ENCODE assay signal across 13 cellular contexts in the genomic region with DNA sequence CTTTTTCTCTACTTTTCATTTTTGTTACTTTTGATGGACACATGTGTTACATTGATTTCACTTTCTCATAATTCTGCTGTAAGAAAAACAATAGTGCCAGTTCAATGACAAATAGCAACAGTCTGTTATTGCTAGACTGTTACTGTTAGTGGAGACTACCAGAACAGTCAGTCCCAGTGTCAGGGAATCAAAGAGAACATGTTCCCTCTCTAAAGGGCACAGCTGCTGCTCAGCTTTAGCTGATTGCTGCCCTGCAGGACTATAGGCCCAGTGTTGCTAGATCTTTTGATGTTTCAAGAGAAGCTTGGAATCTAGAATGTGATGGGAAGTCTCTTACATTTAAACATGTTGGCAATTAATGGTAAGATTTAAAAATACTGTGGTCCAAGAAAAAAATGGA. TPM values are rescaled to one million over a fixed set of nuclear protein-coding genes. Genes with fewer than 3 reads are reported as not detected.
A peak's percentile ranks its signal among the peaks of the same experiment; 100 is the strongest.
DNase-seq lines count a peak whose midpoint lies in the region; ATAC-seq and TF ChIP-seq lines count a peak whose summit lies in the region.
"Had no signal": no experiment of that assay in that cellular context is flagged by ENCODE, and none has a peak within 500 bp of the region (broad histone marks: within the 10 kb centered on the region; RNA-seq: fewer than 3 reads in every experiment).

No MANE protein-coding gene starts in this region.

- H3K4me2 ChIP-seq in osteoblast (ENCODE audit: insufficient read depth, low read length), result no peak overlapping the region

- H3K9me3 ChIP-seq in CD8-positive, alpha-beta T cell (ENCODE audit: low read length), result no peaks in the 10 kb centered on the region
- H3K9me3 ChIP-seq in osteoblast (ENCODE audit: low read depth, low read length), result no peaks in the 10 kb centered on the region

- no peaks in the 10 kb centered on the region for H3K9me3 Mint-ChIP-seq in CD8-positive, alpha-beta T cell
- H3K9me3 Mint-ChIP-seq in IgD-negative memory B cell, result peaks cover 0 to 2% (median 0%) of the 10 kb centered on the region in 3 donors
- H3K9me3 Mint-ChIP-seq: HFFc6 had no signal

- H2AFZ ChIP-seq in osteoblast (ENCODE audit: low read length), result peak overlapping the region; percentile 41
- H2AFZ ChIP-seq: parathyroid adenoma had no signal

- no peaks in the 10 kb centered on the region for H4K20me1 ChIP-seq in osteoblast (ENCODE audit: insufficient read depth, low read length)

- H3K27ac Mint-ChIP-seq in CD8-positive, alpha-beta T cell, result peak overlapping the region; percentile 97
- peak overlapping the region; percentile 91 to 100 (median 92) for H3K27ac Mint-ChIP-seq in IgD-negative memory B cell
- H3K27ac Mint-ChIP-seq: HFFc6 had no signal

- intact Hi-C loops in CD8-positive, alpha-beta T cell (cut with DNase I, micrococcal nuclease), result no loop called here

- peak overlapping the region; percentile 90 for H3K4me3 Mint-ChIP-seq in CD8-positive, alpha-beta T cell
- H3K4me3 Mint-ChIP-seq in IgD-negative memory B cell, result peak overlapping the region; percentile 87 to 97 (median 93)
- H3K4me3 Mint-ChIP-seq: HFFc6 had no signal

- peaks cover 55% of the 10 kb centered on the region for H3K4me1 ChIP-seq in CD8-positive, alpha-beta T cell (ENCODE audit: insufficient read depth, low read length)
- H3K4me1 ChIP-seq in osteoblast (ENCODE audit: insufficient read depth, low read length), result peaks cover 29% of the 10 kb centered on the region
- H3K4me1 ChIP-seq: parathyroid adenoma had no signal

- no peaks in the 10 kb centered on the region for H3K36me3 ChIP-seq in CD8-positive, alpha-beta T cell (ENCODE audit: insufficient read depth, low read length)
- H3K36me3 ChIP-seq in osteoblast (ENCODE audit: insufficient read depth, low read length), result no peaks in the 10 kb centered on the region

- H3K4me3 ChIP-seq in CD8-positive, alpha-beta T cell (ENCODE audit: low read depth, low read length), result no peak overlapping the region
- H3K4me3 ChIP-seq in coronary artery (no peak overlapping the region), osteoblast (ENCODE audit: insufficient read depth, low read length) (no peak overlapping the region)

- no peak for ATAC-seq in CD8-positive, alpha-beta T cell
- ATAC-seq in GM19463 (IDR thresholded peaks at IDR 0.05; ENCODE audit: unreplicated experiment), result no peak

- H3K27me3 ChIP-seq in CD8-positive, alpha-beta T cell (ENCODE audit: insufficient read depth, low read length), result no peaks in the 10 kb centered on the region
- no peaks in the 10 kb centered on the region for H3K27me3 ChIP-seq in osteoblast (ENCODE audit: insufficient read depth, low read length)

- H3K27ac ChIP-seq in CD8-positive, alpha-beta T cell (ENCODE audit: low read depth, low read length), result no peak overlapping the region
- H3K27ac ChIP-seq in coronary artery (peak overlapping the region; percentile 17 to 50), osteoblast (ENCODE audit: low read depth, low read length) (no peak overlapping the region)
- H3K27ac ChIP-seq: HL-60, parathyroid adenoma had no signal

- no peak for TF ChIP-seq CTCF in CD8-positive, alpha-beta T cell (IDR thresholded peaks at IDR 0.05)
- TF ChIP-seq CTCF in coronary artery (IDR thresholded peaks at IDR 0.05), result no peak
- no peak for TF ChIP-seq CTCF in osteoblast (IDR thresholded peaks at IDR 0.05; ENCODE audit: extremely low read depth, low read depth, low read length)

- CTCF ChIA-PET in CD8-positive, alpha-beta T cell (lab: Charles Lee), result interaction anchor here (2.2 to 17.7 kb wide), 2 partner anchors 21 to 27 kb away, joined by 9 to 384 read pairs; no protein-coding TSS in a partner anchor

- peaks cover 73% of the 10 kb centered on the region for H3K4me1 Mint-ChIP-seq in CD8-positive, alpha-beta T cell (ENCODE audit: low read depth)
- peaks cover 24 to 42% (median 35%) of the 10 kb centered on the region in 3 donors for H3K4me1 Mint-ChIP-seq in IgD-negative memory B cell

- no peaks in the 10 kb centered on the region for H3K27me3 Mint-ChIP-seq in CD8-positive, alpha-beta T cell (ENCODE audit: low read depth)
- H3K27me3 Mint-ChIP-seq in IgD-negative memory B cell, result no peaks in the 10 kb centered on the region

- POLR2A ChIA-PET in CD8-positive, alpha-beta T cell (lab: Charles Lee), result interaction anchor here (0.9 to 2.3 kb wide), 2 partner anchors 21 to 27 kb away, joined by 3 to 8 read pairs; no protein-coding TSS in a partner anchor

- H3K79me2 ChIP-seq in osteoblast (ENCODE audit: insufficient read depth, low read length), result no peaks in the 10 kb centered on the region
- H3K79me2 ChIP-seq: parathyroid adenoma had no signal

- H3K36me3 Mint-ChIP-seq in CD8-positive, alpha-beta T cell, result peaks cover 55% of the 10 kb centered on the region
- peaks cover 8% of the 10 kb centered on the region for H3K36me3 Mint-ChIP-seq in IgD-negative memory B cell

- no peak for DNase-seq in CD8-positive, alpha-beta T cell
- DNase-seq in coronary artery (ENCODE audit: low spot score) (no peak), osteoblast (ENCODE audit: insufficient read length, low spot score, missing footprints) (no peak), DMS53 treated with DMSO at 0.1 percent for 48 hours (lab: John Stamatoyannopoulos, UW; ENCODE audit: unreplicated experiment) (no peak), UCSD-AML1 (lab: John Stamatoyannopoulos, UW; ENCODE audit: unreplicated experiment) (no peak)
- DNase-seq in stimulated activated CD4-positive, alpha-beta T cell treated with anti-CD3 and anti-CD28 coated beads, Interleukin-2, amount 100 ng/mL, for 24 hours, result no peak
- DNase-seq: DMS153, HFFc6, SIG-M5 had no signal

RNA-seq across cellular contexts. Expression of a gene that starts 3.4 kb away (rescaled TPM):
- total RNA-seq in CD8-positive, alpha-beta T cell, result 10 to 100 TPM; 88.0 to 90.4 TPM
- polyA plus RNA-seq in IgD-negative memory B cell, result 158 TPM
- 1.2 and 1.8 TPM in 2 replicates for total RNA-seq in osteoblast

RNA-seq across cellular contexts. Expression of a gene that starts 26.3 kb away (rescaled TPM):
- total RNA-seq in CD8-positive, alpha-beta T cell, result 100 to 1,000 TPM; 161 to 178 TPM
- 28.4 TPM for polyA plus RNA-seq in IgD-negative memory B cell
- 74.6 and 76.0 TPM in 2 replicates for total RNA-seq in osteoblast

Comparison
In these comparisons a context has a peak if more than half of its experiments do, and no peak if none do; other contexts are left out.
1. H3K27ac ChIP-seq: peak in coronary artery (2 of 2); none in CD8-positive, alpha-beta T cell (single experiment) and osteoblast (single experiment).
2. RNA of a gene that starts 3.4 kb away (total RNA-seq): 88.0 to 90.4 TPM in CD8-positive, alpha-beta T cell; 1.2 to 1.8 TPM in osteoblast; every median in the first group is over 10 times any median in the second.